In the genomic region with DNA sequence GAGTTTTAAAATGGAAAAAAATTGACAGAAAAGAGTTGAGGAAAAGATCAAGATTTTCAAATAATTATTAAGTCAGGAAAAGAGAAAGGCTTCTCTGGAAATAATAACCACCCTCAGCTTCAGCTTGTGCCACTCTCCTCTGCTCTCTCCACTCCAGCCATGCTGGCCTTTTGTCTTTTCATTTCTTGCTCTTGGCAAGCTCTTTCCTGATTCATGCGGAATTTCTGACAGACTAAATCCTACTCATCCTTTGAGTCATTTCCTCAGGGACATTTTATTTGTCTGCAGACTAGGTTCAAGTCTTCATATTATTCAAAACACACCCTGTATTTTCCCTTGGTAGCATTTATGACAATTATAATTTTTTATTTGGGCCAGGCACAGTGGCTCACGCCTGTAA, we compare ENCODE assay signal across 13 cellular contexts. TPM values are rescaled to one million over a fixed set of nuclear protein-coding genes. Genes with fewer than 3 reads are reported as not detected.
DNase-seq lines count a peak whose midpoint lies in the region; ATAC-seq, FAIRE-seq and TF ChIP-seq lines count a peak whose summit lies in the region.
"Had no signal": no experiment of that assay in that cellular context is flagged by ENCODE, and none has a peak within 500 bp of the region (broad histone marks: within the 10 kb centered on the region; RNA-seq: fewer than 3 reads in every experiment).

No MANE protein-coding gene starts in this region.

- H3K4me3 ChIP-seq in right lobe of liver (no peak overlapping the region), HepG2 (replicated peaks in 1 of 3; ENCODE audit: insufficient read depth in 1 of 3, low read depth in 2 of 3, low read length in 3 of 3) (no peak overlapping the region), keratinocyte (ENCODE audit: control insufficient read depth in 2 of 3, extremely low read depth in 1 of 3, insufficient read depth in 2 of 3, low read depth in 1 of 3, low read length in 3 of 3) (no peak overlapping the region)
- H3K4me3 ChIP-seq in CD8-positive, alpha-beta memory T cell (ENCODE audit: low read length) = no peak overlapping the region
- H3K4me3 ChIP-seq: cardiac muscle cell had no signal

- in situ Hi-C loops in HepG2 (cut with HindIII; ENCODE audit: extremely low pct_ligation_motif_present, low pct_unique_long_range_greater_than_20kb) = no loop called here

- WGBS in right lobe of liver (ENCODE audit: insufficient coverage, low coverage, low lambda C conversion rate, missing lambda C conversion rate) = 46% methylated on average over 2 of the region's 2 CpGs
- 25% methylated on average over 2 of the region's 2 CpGs for WGBS in HepG2 (ENCODE audit: low lambda C conversion rate)

- dilution Hi-C loops in keratinocyte (cut with MboI; ENCODE audit: extremely low pct_ligation_motif_present, low sequenced_read_pairs) = no loop called here

- peaks cover 11% of the 10 kb centered on the region for H3K36me3 Mint-ChIP-seq in brain
- H3K36me3 Mint-ChIP-seq in CD8-positive, alpha-beta memory T cell = peaks cover 0 to 20% (median 2%) of the 10 kb centered on the region in 3 donors

- H3K4me2 ChIP-seq in HepG2 (ENCODE audit: low read depth, low read length) (no peak overlapping the region), keratinocyte (ENCODE audit: control insufficient read depth, extremely low read depth, insufficient read depth, low read depth, low read length) (peak overlapping the region; percentile 39)

- no TSS peak for BruUV-seq in HepG2 (replicated peaks; lab: Mats Ljungman, UMichigan)

- CTCF ChIA-PET in HepG2 (lab: Yijun Ruan, JAX; ENCODE audit: low intra/inter-chr PET ratio, low total read pairs) = no interaction called here
- CTCF ChIA-PET in CD8-positive, alpha-beta memory T cell (lab: Charles Lee) = no interaction called here

- TF ChIP-seq EP300 in HepG2 (IDR thresholded peaks at IDR 0.05; ENCODE audit: low read depth in 2 of 2, low read length in 2 of 2) = no peak
- no peak for TF ChIP-seq EP300 in HepG2 (CRISPR knock-in tag; IDR thresholded peaks at IDR 0.05; ENCODE audit: borderline replicate concordance)

- peaks cover 15% of the 10 kb centered on the region for H3K4me1 Mint-ChIP-seq in brain
- no peaks in the 10 kb centered on the region for H3K4me1 Mint-ChIP-seq in CD8-positive, alpha-beta memory T cell

- H3K27ac Mint-ChIP-seq in brain = peak overlapping the region in 3 of 5 experiments; percentile 62 to 78 (median 77)
- no peak overlapping the region for H3K27ac Mint-ChIP-seq in CD8-positive, alpha-beta memory T cell
- H3K27ac Mint-ChIP-seq: type B pancreatic cell had no signal

- POLR2A ChIA-PET in HepG2 (lab: Yijun Ruan, JAX) = no interaction called here
- POLR2A ChIA-PET in CD8-positive, alpha-beta memory T cell (lab: Charles Lee) = no interaction called here

- FAIRE-seq in HepG2 (lab: Jason Lieb, UNC) (no peak), keratinocyte (lab: Jason Lieb, UNC) (peak; percentile 90)

- TF ChIP-seq POLR2A in right lobe of liver (IDR thresholded peaks at IDR 0.05) = no peak
- TF ChIP-seq POLR2A in HepG2 (IDR thresholded peaks at IDR 0.05; ENCODE audit: insufficient read depth in 1 of 2, low read depth in 2 of 2, low read length in 2 of 2) = no peak

- H3K79me2 ChIP-seq in HepG2 (ENCODE audit: insufficient read depth, low read length) (no peaks in the 10 kb centered on the region), keratinocyte (ENCODE audit: control insufficient read depth, insufficient read depth, low read length) (no peaks in the 10 kb centered on the region)

- no peaks in the 10 kb centered on the region for H3K36me3 ChIP-seq in right lobe of liver
- no peaks in the 10 kb centered on the region for H3K36me3 ChIP-seq in HepG2 (replicated peaks in 1 of 2; ENCODE audit: control insufficient read depth in 1 of 2, insufficient read depth in 2 of 2, low read length in 2 of 2)
- H3K36me3 ChIP-seq in keratinocyte (ENCODE audit: control insufficient read depth in 2 of 2, extremely low read depth in 1 of 2, insufficient read depth in 2 of 2, low read length in 2 of 2) = no peaks in the 10 kb centered on the region
- H3K36me3 ChIP-seq in CD8-positive, alpha-beta memory T cell (ENCODE audit: insufficient read depth, low read length) = no peaks in the 10 kb centered on the region
- H3K36me3 ChIP-seq: cardiac muscle cell had no signal

- no peaks in the 10 kb centered on the region for H3K27me3 ChIP-seq in right lobe of liver
- peaks cover 0 to 9% of the 10 kb centered on the region in 2 experiments; a peak in 2 of 5 replicates for H3K27me3 ChIP-seq in HepG2 (ENCODE audit: control insufficient read depth in 1 of 2, insufficient read depth in 2 of 2, low read length in 2 of 2)
- H3K27me3 ChIP-seq in keratinocyte (ENCODE audit: control insufficient read depth, extremely low read depth, insufficient read depth, low read length) = no peaks in the 10 kb centered on the region
- H3K27me3 ChIP-seq in CD8-positive, alpha-beta memory T cell (ENCODE audit: insufficient read depth, low read length, poor library complexity, severe bottlenecking) = no peaks in the 10 kb centered on the region
- H3K27me3 ChIP-seq: cardiac muscle cell had no signal

- intact Hi-C loops in right lobe of liver (cut with DNase I) (no loop called here), HepG2 (cut with micrococcal nuclease; ENCODE audit: unreplicated experiment) (no loop called here)

- no peak for TF ChIP-seq RAD21 in HepG2 (CRISPR knock-in tag; IDR thresholded peaks at IDR 0.05)

- H3K9me3 Mint-ChIP-seq in brain = peaks cover 18 to 31% (median 20%) of the 10 kb centered on the region in 5 experiments
- H3K9me3 Mint-ChIP-seq in CD8-positive, alpha-beta memory T cell = peaks cover 18 to 27% (median 24%) of the 10 kb centered on the region in 5 donors

- H3K4me1 ChIP-seq in right lobe of liver (no peaks in the 10 kb centered on the region), HepG2 (ENCODE audit: insufficient read depth, low read length) (no peaks in the 10 kb centered on the region), keratinocyte (ENCODE audit: control insufficient read depth, extremely low read depth, insufficient read depth, low read length) (peaks cover 19% of the 10 kb centered on the region)
- no peaks in the 10 kb centered on the region for H3K4me1 ChIP-seq in CD8-positive, alpha-beta memory T cell (ENCODE audit: insufficient read depth, low read length)

- H2AFZ ChIP-seq in HepG2 (ENCODE audit: low read length) = no peak overlapping the region
- no peak overlapping the region for H2AFZ ChIP-seq in keratinocyte (ENCODE audit: control insufficient read depth, low read length)

- H3K9ac ChIP-seq in HepG2 (ENCODE audit: insufficient read depth, low read depth, low read length) (no peak overlapping the region), keratinocyte (ENCODE audit: control insufficient read depth, extremely low read depth, insufficient read depth, low read length) (no peak overlapping the region)

- H3K9me3 ChIP-seq in right lobe of liver = peaks cover 0 to 5% (median 0%) of the 10 kb centered on the region in 4 donors
- peaks cover 14% of the 10 kb centered on the region for H3K9me3 ChIP-seq in HepG2 (ENCODE audit: low read length)
- H3K9me3 ChIP-seq in keratinocyte (ENCODE audit: control insufficient read depth, low read depth, low read length) = peaks cover 2% of the 10 kb centered on the region
- no peaks in the 10 kb centered on the region for H3K9me3 ChIP-seq in CD8-positive, alpha-beta memory T cell (ENCODE audit: low read length)

- H4K20me1 ChIP-seq in HepG2 (ENCODE audit: insufficient read depth, low read length) (no peaks in the 10 kb centered on the region), keratinocyte (ENCODE audit: control insufficient read depth, extremely low read depth, insufficient read depth, low read length) (no peaks in the 10 kb centered on the region)

- H3K27ac ChIP-seq in right lobe of liver (no peak overlapping the region), HepG2 (ENCODE audit: extremely low read length, insufficient read depth, low read length) (no peak overlapping the region), keratinocyte (ENCODE audit: control insufficient read depth, insufficient read depth, low read length) (peak overlapping the region; percentile 56)
- no peak overlapping the region for H3K27ac ChIP-seq in CD8-positive, alpha-beta memory T cell (ENCODE audit: low read depth, low read length)
- H3K27ac ChIP-seq: cardiac muscle cell had no signal

- no peak overlapping the region for H3K4me3 Mint-ChIP-seq in brain
- H3K4me3 Mint-ChIP-seq in CD8-positive, alpha-beta memory T cell = no peak overlapping the region
- H3K4me3 Mint-ChIP-seq: type B pancreatic cell had no signal

- TF ChIP-seq CTCF in right lobe of liver (IDR thresholded peaks at IDR 0.05) (no peak), HepG2 (CRISPR knock-in tag; IDR thresholded peaks at IDR 0.05) (no peak), brain (conservative IDR thresholded peaks at IDR 0.05) (no peak), keratinocyte (optimal IDR thresholded peaks at IDR 0.05 in 1 of 3, IDR thresholded peaks at IDR 0.05 in 1 of 3, conservative IDR thresholded peaks at IDR 0.05 in 1 of 3; ENCODE audit: extremely low read depth in 1 of 3, insufficient read depth in 2 of 3, low read length in 3 of 3) (no peak)

- peak in 3 of 4 donors; percentile 23 to 64 (median 62) for ATAC-seq in right lobe of liver
- ATAC-seq in HepG2 = no peak
- ATAC-seq in GM19035 (IDR thresholded peaks at IDR 0.05; ENCODE audit: unreplicated experiment) = no peak

- no peaks in the 10 kb centered on the region for H3K9me1 ChIP-seq in keratinocyte (ENCODE audit: control insufficient read depth, extremely low read depth, insufficient read depth, low read length)

- H3K27me3 Mint-ChIP-seq in brain = peaks cover 11% of the 10 kb centered on the region
- H3K27me3 Mint-ChIP-seq in CD8-positive, alpha-beta memory T cell = peaks cover 15 to 33% of the 10 kb centered on the region in 2 donors

- DNase-seq in right lobe of liver = no peak
- DNase-seq in HepG2 (ENCODE audit: low spot score) = no peak
- DNase-seq in keratinocyte (ENCODE audit: low read depth, low spot score) = peak; percentile 36
- no peak for DNase-seq in CD8-positive, alpha-beta memory T cell
- DNase-seq in medulla oblongata (ENCODE audit: extremely low spot score) = no peak
- no peak for DNase-seq in NCI-H2107 treated with DMSO at 0.1 percent for 48 hours (lab: John Stamatoyannopoulos, UW; ENCODE audit: unreplicated experiment)
- DNase-seq: AML-193, NCI-H2227 treated with DMSO at 0.1 percent for 48 hours, T-helper 1 cell had no signal

RNA-seq across cellular contexts. Expression of a gene that starts 7.7 kb away (rescaled TPM):
- total RNA-seq in right lobe of liver (1 to 10 TPM in 2 of 6 experiments, under 1 TPM in 3, not detected in 1; 0.12 to 2.1 (median 0.78) TPM), HepG2 (2016; rRNA removed; fragmentation: Illumina TruSeq; extraction: Trizol) (not detected in 2 replicates)
- total RNA-seq in HepG2 (2016; cell fraction: cytosol; rRNA removed; fragmentation: Illumina TruSeq; extraction: Trizol; ENCODE audit: low read depth) = not detected in 2 replicates
- total RNA-seq in HepG2 (2016; cell fraction: insoluble cytoplasmic fraction; rRNA removed; fragmentation: Illumina TruSeq; extraction: Trizol) = not detected in 2 replicates
- not detected in 2 replicates for total RNA-seq in HepG2 (2016; cell fraction: membrane; rRNA removed; fragmentation: Illumina TruSeq; extraction: Trizol)
- not detected in 2 replicates for total RNA-seq in HepG2 (2016; cell fraction: nucleus; rRNA removed; fragmentation: Illumina TruSeq; extraction: Trizol)
- polyA plus RNA-seq in HepG2 (2011; rRNA removed) (not detected in 2 replicates), brain (ENCODE audit: insufficient read depth, low read depth, low replicate concordance) (2.1 TPM), keratinocyte (0.09 to 0.41 TPM (median 0.14 TPM) in 3 replicates)
- 0.03 TPM in 1 of 2 replicates, not detected in the other for polyA plus RNA-seq in HepG2 (2011; cell fraction: cytosol; rRNA removed)
- not detected in 2 replicates for polyA plus RNA-seq in HepG2 (2011; cell fraction: nucleus; rRNA removed)
- polyA plus RNA-seq in HepG2 (2012) = 0.11 TPM in 1 of 2 replicates, not detected in the other
- polyA plus RNA-seq in HepG2 (2016; cell fraction: cytosol; fragmentation: Illumina TruSeq; extraction: Trizol; ENCODE audit: low read depth) = 0.08 TPM in 1 of 2 replicates, not detected in the other
- not detected in 2 replicates for polyA plus RNA-seq in HepG2 (2016; cell fraction: insoluble cytoplasmic fraction; fragmentation: Illumina TruSeq; extraction: Trizol; ENCODE audit: low read depth)
- polyA plus RNA-seq in HepG2 (2016; cell fraction: membrane; fragmentation: Illumina TruSeq; extraction: Trizol; ENCODE audit: low read depth) = not detected in 2 replicates
- polyA plus RNA-seq in HepG2 (2016; cell fraction: nucleus; fragmentation: Illumina TruSeq; extraction: Trizol; ENCODE audit: insufficient read depth, low read depth) = not detected in 2 replicates
- polyA minus RNA-seq in HepG2 (2011; rRNA and poly(A)+ RNA removed; ENCODE audit: low replicate concordance) = 1.5 TPM in 1 of 2 replicates, not detected in the other
- polyA minus RNA-seq in HepG2 (2011; cell fraction: cytosol; rRNA and poly(A)+ RNA removed) = not detected in 2 replicates
- not detected in 2 replicates for polyA minus RNA-seq in HepG2 (2011; cell fraction: nucleus; rRNA and poly(A)+ RNA removed)
- not detected for polyA plus RNA-seq in keratinocyte (2011; ENCODE audit: low read depth)
- 0.06 and 0.12 TPM in 2 replicates for polyA plus RNA-seq in keratinocyte (2011; cell fraction: cytosol; rRNA removed)
- polyA plus RNA-seq in keratinocyte (2011; cell fraction: nucleus; rRNA removed) = 0.45 and 0.52 TPM in 2 replicates
- 0.08 and 0.21 TPM in 2 replicates for polyA plus RNA-seq in keratinocyte (2012; ENCODE audit: low replicate concordance)
- 0.13 to 0.52 TPM in 2 of 3 replicates, not detected in the other for polyA minus RNA-seq in keratinocyte
- polyA minus RNA-seq in keratinocyte (2011; cell fraction: cytosol; rRNA and poly(A)+ RNA removed) = not detected
- polyA minus RNA-seq in keratinocyte (2011; cell fraction: nucleus; rRNA and poly(A)+ RNA removed) = 0.31 and 0.42 TPM in 2 replicates
- total RNA-seq in CD8-positive, alpha-beta memory T cell = not detected
- not detected for polyA plus RNA-seq in CD8-positive, alpha-beta memory T cell
- total RNA-seq: cardiac muscle cell had no signal

Comparison
In these comparisons a context has a peak if more than half of its experiments do, and no peak if none do; other contexts are left out.
1. ATAC-seq: peak in right lobe of liver (3 of 4); none in HepG2 (single experiment) and GM19035 (single experiment).
2. H3K27ac Mint-ChIP-seq: peak in brain (3 of 5); none in CD8-positive, alpha-beta memory T cell (0 of 8).